In the genomic region with DNA sequence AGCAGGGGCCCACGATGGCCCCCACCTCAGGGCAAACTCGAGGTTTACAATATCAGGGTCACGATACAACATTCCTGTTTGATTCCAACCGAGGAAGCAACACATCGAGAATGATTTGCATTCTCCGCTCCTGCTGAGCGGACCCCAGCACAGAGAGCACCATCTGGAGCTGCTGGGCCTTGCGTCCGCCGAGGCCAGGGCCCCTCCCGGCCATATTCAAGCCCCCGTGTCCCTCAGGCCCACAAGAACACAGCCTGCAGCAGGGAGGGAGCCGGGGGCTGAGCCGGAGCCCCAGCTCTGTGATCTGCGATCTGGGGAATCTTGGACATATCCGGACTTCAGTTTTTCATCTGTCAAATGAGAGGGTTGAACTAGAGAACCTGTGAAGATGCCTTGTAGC, we compare ENCODE assay signal across 15 cellular contexts.
DNase-seq lines count a peak whose midpoint lies in the region; ATAC-seq and TF ChIP-seq lines count a peak whose summit lies in the region.
"Had no signal": no experiment of that assay in that cellular context is flagged by ENCODE, and none has a peak within 500 bp of the region (broad histone marks: within the 10 kb centered on the region; RNA-seq: fewer than 3 reads in every experiment).

No MANE protein-coding gene starts in this region.

- peak overlapping the region; percentile 38 for H3K9ac ChIP-seq in SK-N-MC (ENCODE audit: insufficient read length)

- H3K9me3 Mint-ChIP-seq in neural crest cell, result no peaks in the 10 kb centered on the region
- no peaks in the 10 kb centered on the region for H3K9me3 Mint-ChIP-seq in stimulated activated effector memory CD8-positive, alpha-beta T cell treated with anti-CD3 and anti-CD28 coated beads, Interleukin-12 subunit alpha, Interleukin-12 subunit beta, amount 100 ng/mL, for 72 hours
- H3K9me3 Mint-ChIP-seq: HFFc6 had no signal

- no peak for ATAC-seq in stimulated activated effector memory CD8-positive, alpha-beta T cell treated with anti-CD3 and anti-CD28 coated beads, Interleukin-12 subunit alpha, Interleukin-12 subunit beta, amount 100 ng/mL, for 72 hours

- 71 to 74% methylated on average over 16 of the region's 16 CpGs for WGBS in ectodermal cell, 2 experiments

- H3K27ac ChIP-seq in SK-N-MC (peak overlapping the region; percentile 56; the same call in 1 of the 2 replicates), ectodermal cell (ENCODE audit: insufficient read depth, low read depth, low read length, poor library complexity, severe bottlenecking) (peak overlapping the region; percentile 63)

- H3K4me1 ChIP-seq in ectodermal cell (ENCODE audit: control insufficient read depth, insufficient read depth, low read length), result peaks cover 11% of the 10 kb centered on the region

- H3K27me3 ChIP-seq in ectodermal cell (ENCODE audit: control insufficient read depth, insufficient read depth, low read length, poor library complexity, severe bottlenecking), result no peaks in the 10 kb centered on the region
- H3K27me3 ChIP-seq: MG63 had no signal

- H3K36me3 Mint-ChIP-seq in neural crest cell (ENCODE audit: low read depth), result no peaks in the 10 kb centered on the region
- peaks cover 5% of the 10 kb centered on the region for H3K36me3 Mint-ChIP-seq in stimulated activated effector memory CD8-positive, alpha-beta T cell treated with anti-CD3 and anti-CD28 coated beads, Interleukin-12 subunit alpha, Interleukin-12 subunit beta, amount 100 ng/mL, for 72 hours

- DNase-seq in SK-N-MC (ENCODE audit: low read depth, low spot score), result no peak
- DNase-seq in neural crest cell (ENCODE audit: low read depth, low spot score), result no peak
- DNase-seq in stimulated activated effector memory CD8-positive, alpha-beta T cell treated with anti-CD3 and anti-CD28 coated beads, Interleukin-12 subunit alpha, Interleukin-12 subunit beta, amount 100 ng/mL, for 72 hours (ENCODE audit: low spot score in 2 of 2), result no peak
- no peak for DNase-seq in SHP77 (lab: John Stamatoyannopoulos, UW)
- no peak for DNase-seq in NCI-H2171 (lab: John Stamatoyannopoulos, UW)
- DNase-seq in activated CD8-positive, alpha-beta memory T cell treated with anti-CD3 and anti-CD28 coated beads, Interleukin-2, amount 50 U/mL, for 48 hours, result no peak
- DNase-seq in HK-2 (ENCODE audit: unreplicated experiment), result no peak
- DNase-seq: AML-193; CD4-positive, CD25-positive, alpha-beta regulatory T cell; HFFc6; MG63; NCI-H1092 treated with DMSO at 0.1 percent for 48 hours; NCI-H2081 treated with DMSO at 0.1 percent for 48 hours; NCI-H510A treated with DMSO at 0.1 percent for 48 hours had no signal

- H3K27ac Mint-ChIP-seq in neural crest cell (ENCODE audit: unreplicated experiment), result peak overlapping the region; percentile 76
- peak overlapping the region; percentile 79 for H3K27ac Mint-ChIP-seq in stimulated activated effector memory CD8-positive, alpha-beta T cell treated with anti-CD3 and anti-CD28 coated beads, Interleukin-12 subunit alpha, Interleukin-12 subunit beta, amount 100 ng/mL, for 72 hours
- H3K27ac Mint-ChIP-seq: HFFc6 had no signal

- H3K4me3 Mint-ChIP-seq in neural crest cell, result no peak overlapping the region
- H3K4me3 Mint-ChIP-seq in stimulated activated effector memory CD8-positive, alpha-beta T cell treated with anti-CD3 and anti-CD28 coated beads, Interleukin-12 subunit alpha, Interleukin-12 subunit beta, amount 100 ng/mL, for 72 hours, result no peak overlapping the region
- H3K4me3 Mint-ChIP-seq: CD4-positive, CD25-positive, alpha-beta regulatory T cell; HFFc6 had no signal

- H3K4me3 ChIP-seq in SK-N-MC (no peak overlapping the region), ectodermal cell (ENCODE audit: insufficient read depth, low read depth, low read length) (no peak overlapping the region)
- H3K4me3 ChIP-seq: MG63 had no signal

- no peaks in the 10 kb centered on the region for H3K27me3 Mint-ChIP-seq in neural crest cell (ENCODE audit: low read depth)
- H3K27me3 Mint-ChIP-seq: CD4-positive, CD25-positive, alpha-beta regulatory T cell had no signal

- H3K36me3 ChIP-seq in SK-N-MC (ENCODE audit: insufficient read depth, low read length) (no peaks in the 10 kb centered on the region), ectodermal cell (ENCODE audit: control insufficient read depth, insufficient read depth, low read length) (no peaks in the 10 kb centered on the region)
- H3K36me3 ChIP-seq: MG63 had no signal

- no peaks in the 10 kb centered on the region for H3K9me3 ChIP-seq in SK-N-MC (ENCODE audit: low read depth, low read length)
- no peaks in the 10 kb centered on the region for H3K9me3 ChIP-seq in ectodermal cell (ENCODE audit: control insufficient read depth, low read length)
- H3K9me3 ChIP-seq: MG63 had no signal

- peaks cover 26% of the 10 kb centered on the region for H3K4me1 Mint-ChIP-seq in neural crest cell
- peaks cover 77% of the 10 kb centered on the region for H3K4me1 Mint-ChIP-seq in stimulated activated effector memory CD8-positive, alpha-beta T cell treated with anti-CD3 and anti-CD28 coated beads, Interleukin-12 subunit alpha, Interleukin-12 subunit beta, amount 100 ng/mL, for 72 hours

- TF ChIP-seq CTCF in neural crest cell (conservative IDR thresholded peaks at IDR 0.05), result no peak
